ENCODE assay signal across 8 cellular contexts in genomic region chr10:79068203-79068561, GRCh38. TPM values are rescaled to one million over a fixed set of nuclear protein-coding genes. Genes with fewer than 3 reads are reported as not detected.
A peak's percentile ranks its signal among the peaks of the same experiment; 100 is the strongest.
DNase-seq lines count a peak whose midpoint lies in the region; ATAC-seq, FAIRE-seq and TF ChIP-seq lines count a peak whose summit lies in the region.

No MANE protein-coding gene starts in this region.

- TF ChIP-seq CTCF in GM10266 (IDR thresholded peaks at IDR 0.05; ENCODE audit: control insufficient read depth, insufficient read depth, low read depth, missing control alignments) (no peak), HepG2 (CRISPR knock-in tag; IDR thresholded peaks at IDR 0.05) (peak; percentile 47), suprapubic skin (IDR thresholded peaks at IDR 0.05) (no peak)

- H3K9me3 ChIP-seq in NT2/D1 (ENCODE audit: insufficient read depth, low read length) (no peaks in the 10 kb centered on the region), HepG2 (ENCODE audit: low read length) (no peaks in the 10 kb centered on the region), suprapubic skin (no peaks in the 10 kb centered on the region)

- 3 to 7% (median 4%) methylated on average over 14 to 17 of the region's 17 CpGs for WGBS in adipose tissue, 3 donors
- 0% methylated on average over 10 of the region's 17 CpGs for WGBS in HepG2 (ENCODE audit: low lambda C conversion rate)
- no CpG with 5 or more reads among the region's 17 CpGs for WGBS in suprapubic skin

- no peak; the same call in 1 of the 3 replicates for ATAC-seq in HepG2
- no peak for ATAC-seq in GM21529 (IDR thresholded peaks at IDR 0.05; ENCODE audit: unreplicated experiment)

- no TSS peak for BruUV-seq in HepG2 (replicated peaks; lab: Mats Ljungman, UMichigan)

- H3K79me2 ChIP-seq in HepG2 (ENCODE audit: insufficient read depth, low read length), result peaks cover 37% of the 10 kb centered on the region

- H4K20me1 ChIP-seq in HepG2 (ENCODE audit: insufficient read depth, low read length), result peaks cover 25% of the 10 kb centered on the region; the same call in 1 of the 2 replicates

- CTCF ChIA-PET in HepG2 (lab: Yijun Ruan, JAX; ENCODE audit: low intra/inter-chr PET ratio, low total read pairs), result no interaction called here

- TF ChIP-seq RAD21 in HepG2 (CRISPR knock-in tag; IDR thresholded peaks at IDR 0.05), result no peak

- H3K36me3 ChIP-seq in NT2/D1 (ENCODE audit: insufficient read depth, insufficient read length, low read length), result peaks cover 3% of the 10 kb centered on the region
- H3K36me3 ChIP-seq in HepG2 (replicated peaks in 1 of 2; ENCODE audit: control insufficient read depth in 1 of 2, insufficient read depth in 2 of 2, low read length in 2 of 2), result no peaks in the 10 kb centered on the region
- H3K36me3 ChIP-seq in suprapubic skin, result no peaks in the 10 kb centered on the region

- peak overlapping the region; percentile 26 for H3K4me3 ChIP-seq in NT2/D1 (ENCODE audit: insufficient read length, low read depth)
- peak overlapping the region; percentile 93 to 98 (median 93) for H3K4me3 ChIP-seq in HepG2 (replicated peaks in 1 of 3; ENCODE audit: insufficient read depth in 1 of 3, low read depth in 2 of 3, low read length in 3 of 3)
- peak overlapping the region; percentile 74 for H3K4me3 ChIP-seq in suprapubic skin

- no peak for TF ChIP-seq POLR2A in HepG2 (IDR thresholded peaks at IDR 0.05; ENCODE audit: insufficient read depth in 1 of 2, low read depth in 2 of 2, low read length in 2 of 2)
- TF ChIP-seq POLR2A in suprapubic skin (IDR thresholded peaks at IDR 0.05), result no peak

- H3K27me3 ChIP-seq in NT2/D1 (ENCODE audit: insufficient read depth, insufficient read length) (peaks cover 4% of the 10 kb centered on the region), HepG2 (ENCODE audit: control insufficient read depth in 1 of 2, insufficient read depth in 2 of 2, low read length in 2 of 2) (no peaks in the 10 kb centered on the region; a peak in 1 of 5 replicates), suprapubic skin (no peaks in the 10 kb centered on the region)

- TF ChIP-seq EP300 in HepG2 (IDR thresholded peaks at IDR 0.05; ENCODE audit: low read depth in 2 of 2, low read length in 2 of 2), result no peak
- TF ChIP-seq EP300 in HepG2 (CRISPR knock-in tag; IDR thresholded peaks at IDR 0.05; ENCODE audit: borderline replicate concordance), result no peak
- TF ChIP-seq EP300 in suprapubic skin (IDR thresholded peaks at IDR 0.05), result no peak

- H3K9ac ChIP-seq in NT2/D1 (ENCODE audit: insufficient read length, low read depth), result peak overlapping the region; percentile 72
- H3K9ac ChIP-seq in HepG2 (ENCODE audit: insufficient read depth, low read depth, low read length), result peak overlapping the region; percentile 69

- H2AFZ ChIP-seq in HepG2 (ENCODE audit: low read length), result no peak overlapping the region

- DNase-seq in GM10266 (ENCODE audit: extremely low spot score) (peak; percentile 62), NT2/D1 (ENCODE audit: low read depth, low spot score) (no peak), HepG2 (ENCODE audit: low spot score) (no peak), suprapubic skin (ENCODE audit: low spot score in 2 of 2) (no peak), NCI-H2196 treated with DMSO at 0.1 percent for 48 hours (lab: John Stamatoyannopoulos, UW; ENCODE audit: unreplicated experiment) (no peak), SHP77 (lab: John Stamatoyannopoulos, UW) (no peak)

- H3K27ac ChIP-seq in adipose tissue (ENCODE audit: low read depth, low read length), result peak overlapping the region; percentile 31
- peak overlapping the region; percentile 29 for H3K27ac ChIP-seq in HepG2 (ENCODE audit: extremely low read length, insufficient read depth, low read length)
- H3K27ac ChIP-seq in suprapubic skin, result peak overlapping the region; percentile 98

- in situ Hi-C loops in HepG2 (cut with HindIII; ENCODE audit: extremely low pct_ligation_motif_present, low pct_unique_long_range_greater_than_20kb), result no loop called here

- peaks cover 14% of the 10 kb centered on the region for H3K4me1 ChIP-seq in NT2/D1 (ENCODE audit: insufficient read depth, insufficient read length)
- peaks cover 56% of the 10 kb centered on the region for H3K4me1 ChIP-seq in HepG2 (ENCODE audit: insufficient read depth, low read length)
- H3K4me1 ChIP-seq in suprapubic skin, result peaks cover 43% of the 10 kb centered on the region

- FAIRE-seq in HepG2 (lab: Jason Lieb, UNC), result no peak

- POLR2A ChIA-PET in HepG2 (lab: Yijun Ruan, JAX), result interaction anchor here (1.2 to 6.9 kb wide), 6 partner anchors 9 to 154 kb away, joined by 3 to 54 read pairs (median 6); no protein-coding TSS in a partner anchor

- peak overlapping the region; percentile 98 for H3K4me2 ChIP-seq in HepG2 (ENCODE audit: low read depth, low read length)

- intact Hi-C loops in HepG2 (cut with micrococcal nuclease; ENCODE audit: unreplicated experiment), result loop anchor here (1.0 to 5.0 kb wide), 2 partner anchors 94 to 411 kb away; no protein-coding TSS in a partner anchor

TF ChIP-seq in HepG2, 621 proteins besides CTCF, POLR2A, EP300 and RAD21 (continues in another document):
- peak; percentile 76 for TF ChIP-seq ZNF777 (CRISPR knock-in tag; IDR thresholded peaks at IDR 0.05)
- TF ChIP-seq SCMH1 (CRISPR knock-in tag; IDR thresholded peaks at IDR 0.05; ENCODE audit: borderline replicate concordance), result no peak
- 0 out of 2 replicates have a peak, but pooled peaks have one; percentile 4 for TF ChIP-seq ZNF564 (CRISPR knock-in tag; IDR thresholded peaks at IDR 0.05)
- 0 out of 2 replicates have a peak, but pooled peaks have one; percentile 25 for TF ChIP-seq MYC (CRISPR knock-in tag; IDR thresholded peaks at IDR 0.05; ENCODE audit: borderline replicate concordance)
- TF ChIP-seq ZFP91 (CRISPR knock-in tag; IDR thresholded peaks at IDR 0.05; ENCODE audit: borderline replicate concordance), result no peak
- no peak for TF ChIP-seq NFYC (CRISPR knock-in tag; IDR thresholded peaks at IDR 0.05)
- 0 out of 2 replicates have a peak, but pooled peaks have one; percentile 9 for TF ChIP-seq ZFY (CRISPR knock-in tag; IDR thresholded peaks at IDR 0.05)
- 0 out of 2 replicates have a peak, but pooled peaks have one; percentile 38 for TF ChIP-seq HOXA5 (CRISPR knock-in tag; IDR thresholded peaks at IDR 0.05)
- peak; percentile 13; the same call in 1 of the 2 replicates for TF ChIP-seq PHF8 (CRISPR knock-in tag; IDR thresholded peaks at IDR 0.05)

RNA-seq across cellular contexts. Expression of gene ZMIZ1, which starts 0.6 kb away (rescaled TPM):
- 10 to 100 TPM; 17.4 to 37.1 (median 26.1) TPM for polyA plus RNA-seq in adipose tissue
- total RNA-seq in HepG2 (2016; rRNA removed; fragmentation: Illumina TruSeq; extraction: Trizol), result 5.3 and 11.0 TPM in 2 replicates
- 2.3 and 2.6 TPM in 2 replicates for total RNA-seq in HepG2 (2016; cell fraction: cytosol; rRNA removed; fragmentation: Illumina TruSeq; extraction: Trizol; ENCODE audit: low read depth)
- 5.2 and 10.5 TPM in 2 replicates for total RNA-seq in HepG2 (2016; cell fraction: insoluble cytoplasmic fraction; rRNA removed; fragmentation: Illumina TruSeq; extraction: Trizol)
- 7.0 and 7.7 TPM in 2 replicates for total RNA-seq in HepG2 (2016; cell fraction: membrane; rRNA removed; fragmentation: Illumina TruSeq; extraction: Trizol)
- total RNA-seq in HepG2 (2016; cell fraction: nucleus; rRNA removed; fragmentation: Illumina TruSeq; extraction: Trizol), result 9.9 and 13.1 TPM in 2 replicates
- 8.8 and 10.2 TPM in 2 replicates for polyA plus RNA-seq in HepG2 (2011; rRNA removed)
- polyA plus RNA-seq in HepG2 (2011; cell fraction: cytosol; rRNA removed), result 7.4 TPM in 2 replicates
- 42.1 and 46.0 TPM in 2 replicates for polyA plus RNA-seq in HepG2 (2011; cell fraction: nucleus; rRNA removed)
- polyA plus RNA-seq in HepG2 (2012), result 22.4 and 32.5 TPM in 2 replicates
- 0.69 and 1.1 TPM in 2 replicates for polyA plus RNA-seq in HepG2 (2016; cell fraction: cytosol; fragmentation: Illumina TruSeq; extraction: Trizol; ENCODE audit: low read depth)
- 16.0 and 20.6 TPM in 2 replicates for polyA plus RNA-seq in HepG2 (2016; cell fraction: insoluble cytoplasmic fraction; fragmentation: Illumina TruSeq; extraction: Trizol; ENCODE audit: low read depth)
- polyA plus RNA-seq in HepG2 (2016; cell fraction: membrane; fragmentation: Illumina TruSeq; extraction: Trizol; ENCODE audit: low read depth), result 2.4 and 3.8 TPM in 2 replicates
- polyA plus RNA-seq in HepG2 (2016; cell fraction: nucleus; fragmentation: Illumina TruSeq; extraction: Trizol; ENCODE audit: insufficient read depth, low read depth), result 25.8 and 26.9 TPM in 2 replicates
- polyA minus RNA-seq in HepG2 (2011; rRNA and poly(A)+ RNA removed; ENCODE audit: low replicate concordance), result 7.8 and 28.6 TPM in 2 replicates
- polyA minus RNA-seq in HepG2 (2011; cell fraction: cytosol; rRNA and poly(A)+ RNA removed), result 19.5 and 20.1 TPM in 2 replicates
- polyA minus RNA-seq in HepG2 (2011; cell fraction: nucleus; rRNA and poly(A)+ RNA removed), result 27.4 and 29.2 TPM in 2 replicates
- 100 to 1,000 TPM in 1 of 4 donors, 10 to 100 TPM in 3; 71.9 to 104 (median 79.5) TPM for total RNA-seq in suprapubic skin

Comparison
In these comparisons a context has a peak if more than half of its experiments do, and no peak if none do; other contexts are left out.
1. H3K4me3 ChIP-seq: peak in every context shown above with its lines; median percentile 93 in HepG2; 74 in suprapubic skin; 26 in NT2/D1.
2. H3K27ac ChIP-seq: peak in every context shown above with its lines; median percentile 98 in suprapubic skin; 31 in adipose tissue; 29 in HepG2.
3. RNA of gene ZMIZ1, which starts 0.6 kb away (total RNA-seq): 71.9 to 104 TPM in suprapubic skin; 2.3 to 13.1 TPM in HepG2; every median in the first group is over 4 times any median in the second.